In the genomic region with DNA sequence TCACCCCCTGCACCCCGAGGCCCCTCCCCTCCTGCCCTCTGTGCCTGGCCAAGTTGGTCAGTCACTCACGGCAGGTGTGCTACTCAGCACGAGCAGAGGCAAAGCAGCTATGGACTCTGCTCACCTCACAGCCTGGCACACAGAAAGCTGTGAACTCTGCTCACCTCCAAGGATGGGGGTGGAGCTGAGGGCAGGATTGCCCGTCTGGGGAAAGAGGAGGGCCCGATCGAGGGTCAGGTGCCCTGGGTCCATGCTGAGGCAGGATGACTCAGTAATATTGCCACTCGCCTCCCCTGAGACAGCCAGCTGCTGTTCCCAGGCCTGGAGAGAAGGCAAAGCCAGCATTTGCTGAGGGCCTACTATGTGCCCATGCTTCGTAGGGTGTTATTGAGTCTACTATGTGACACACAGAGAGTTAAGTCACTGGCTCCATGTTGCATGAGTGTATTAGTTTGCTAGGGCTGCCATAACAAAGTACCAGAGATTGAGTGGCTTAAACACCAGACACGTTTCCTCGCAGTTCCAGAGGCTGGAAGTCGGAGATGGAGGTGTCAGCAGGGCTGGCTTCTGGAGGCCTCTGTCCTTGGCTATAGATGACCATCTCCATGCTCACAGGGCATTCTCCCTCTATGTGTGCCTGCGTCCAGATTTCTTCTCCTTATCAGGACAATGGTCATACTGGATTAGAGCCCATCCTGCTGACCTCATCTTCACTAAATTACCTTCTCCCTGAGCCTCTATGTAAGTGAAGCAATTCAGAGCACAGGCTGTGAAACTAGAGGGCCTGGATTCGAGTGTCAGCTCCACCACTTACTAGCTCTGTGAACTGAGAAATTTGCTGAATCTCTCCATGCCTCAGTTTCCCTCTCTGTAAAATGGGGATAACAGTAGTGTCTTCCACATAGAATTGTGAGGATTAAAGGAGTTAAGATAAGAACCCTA, we compare ENCODE assay signal across 9 cellular contexts. TPM values are rescaled to one million over a fixed set of nuclear protein-coding genes. Genes with fewer than 3 reads are reported as not detected.
DNase-seq lines count a peak whose midpoint lies in the region; ATAC-seq and TF ChIP-seq lines count a peak whose summit lies in the region.
"Had no signal": no experiment of that assay in that cellular context is flagged by ENCODE, and none has a peak within 500 bp of the region (broad histone marks: within the 10 kb centered on the region; RNA-seq: fewer than 3 reads in every experiment).

No MANE protein-coding gene starts in this region.

- WGBS in neuronal stem cell (ENCODE audit: extremely low coverage in 2 of 2, insufficient read length in 2 of 2, insufficient replicate concordance in 1 of 2), 2 donors = no CpG with 5 or more reads among the region's 13 CpGs

- H4K8ac ChIP-seq in neuronal stem cell (ENCODE audit: low read depth, low read length) = no peak overlapping the region

- TF ChIP-seq CTCF in AG04450 (IDR thresholded peaks at IDR 0.05; ENCODE audit: low read depth, low read length) = no peak
- TF ChIP-seq CTCF in MM.1S (IDR thresholded peaks at IDR 0.05; ENCODE audit: low read length) = no peak
- no peak for TF ChIP-seq CTCF in coronary artery (IDR thresholded peaks at IDR 0.05)

- H3K9ac ChIP-seq in MM.1S (ENCODE audit: low read length) = peak overlapping the region; percentile 34
- H3K9ac ChIP-seq in neuronal stem cell (ENCODE audit: low read depth, low read length, poor library complexity) = no peak overlapping the region

- H3K4me3 ChIP-seq in AG04450 (ENCODE audit: low read depth, low read length) (no peak overlapping the region), MM.1S (ENCODE audit: low read length) (peak overlapping the region; percentile 22), coronary artery (peak overlapping the region; percentile 9), neuronal stem cell (ENCODE audit: low read length in 2 of 2) (no peak overlapping the region)

- ATAC-seq in HG02571 (IDR thresholded peaks at IDR 0.05; ENCODE audit: unreplicated experiment) = no peak
- ATAC-seq: T-cell had no signal

- DNase-seq in AG04450 (ENCODE audit: low read depth, low spot score) = no peak
- DNase-seq in MM.1S = peak; percentile 62
- no peak for DNase-seq in coronary artery (ENCODE audit: low spot score)
- DNase-seq in neuronal stem cell (ENCODE audit: low spot score) = no peak
- no peak for DNase-seq in NCI-H187 (lab: John Stamatoyannopoulos, UW)
- DNase-seq in GM03348 (ENCODE audit: low spot score) = no peak
- DNase-seq in NCI-H446 (lab: John Stamatoyannopoulos, UW) = no peak
- DNase-seq: T-cell had no signal

- H3K4me1 ChIP-seq in MM.1S (ENCODE audit: low read length) = peaks cover 48% of the 10 kb centered on the region
- peaks cover 11 to 23% of the 10 kb centered on the region in 2 donors for H3K4me1 ChIP-seq in neuronal stem cell (ENCODE audit: control insufficient read depth in 2 of 2, insufficient read depth in 1 of 2, low read depth in 1 of 2, low read length in 2 of 2)

- peak overlapping the region; percentile 19 for H2BK15ac ChIP-seq in neuronal stem cell (ENCODE audit: low read length)

- H2AFZ ChIP-seq in MM.1S (ENCODE audit: low read length) (peak overlapping the region; percentile 66; the same call in 1 of the 2 replicates), neuronal stem cell (ENCODE audit: low read length) (no peak overlapping the region)

- H3K27ac ChIP-seq in AG04450 (ENCODE audit: low read depth, low read length) = peak overlapping the region; percentile 98
- peak overlapping the region; percentile 79; the same call in 1 of the 2 replicates for H3K27ac ChIP-seq in MM.1S (ENCODE audit: low read length)
- H3K27ac ChIP-seq in coronary artery = peak overlapping the region; percentile 76 to 86
- H3K27ac ChIP-seq in neuronal stem cell (replicated peaks; ENCODE audit: low read length) = no peak overlapping the region

- peaks cover 34% of the 10 kb centered on the region for H3F3A ChIP-seq in MM.1S (ENCODE audit: insufficient read depth, low read length)

- CTCF ChIA-PET in AG04450 (lab: Charles Lee) = interaction anchor here (1.0 to 1.6 kb wide), 4 partner anchors 29 to 150 kb away, joined by 4 to 5 read pairs (median 4); no protein-coding TSS in a partner anchor

- no peak overlapping the region for H4K91ac ChIP-seq in neuronal stem cell (ENCODE audit: low read depth, low read length, poor library complexity)

- peak overlapping the region; percentile 2 for H3K18ac ChIP-seq in neuronal stem cell (ENCODE audit: low read length)

- H2BK12ac ChIP-seq in neuronal stem cell (ENCODE audit: low read length) = no peak overlapping the region

- H2BK5ac ChIP-seq in neuronal stem cell (ENCODE audit: low read length) = peak overlapping the region; percentile 27

- peak overlapping the region; percentile 75 for H3K4me2 ChIP-seq in MM.1S (ENCODE audit: low read depth, low read length)
- no peak overlapping the region for H3K4me2 ChIP-seq in neuronal stem cell (ENCODE audit: insufficient read depth, low read length, poor library complexity, severe bottlenecking)

- H2AK5ac ChIP-seq in neuronal stem cell (ENCODE audit: low read depth, low read length) = peak overlapping the region; percentile 78

- H3K9me3 ChIP-seq in AG04450 (ENCODE audit: control insufficient read depth, insufficient read depth, low read length) (peaks cover 3% of the 10 kb centered on the region; the same call in 1 of the 2 replicates), MM.1S (replicated peaks; ENCODE audit: insufficient read depth, low read length) (no peaks in the 10 kb centered on the region), neuronal stem cell (replicated peaks in 1 of 2; ENCODE audit: control insufficient read depth in 2 of 2, insufficient read depth in 1 of 2, low read depth in 1 of 2, low read length in 2 of 2) (no peaks in the 10 kb centered on the region)

- no peaks in the 10 kb centered on the region for H3K79me2 ChIP-seq in MM.1S (ENCODE audit: low read length)

- H3K9me2 ChIP-seq in MM.1S (replicated peaks; ENCODE audit: insufficient read depth, low read length) = no peaks in the 10 kb centered on the region

- no peak overlapping the region for H3K23ac ChIP-seq in neuronal stem cell (ENCODE audit: low read depth, low read length, poor library complexity)

- H3K36me3 ChIP-seq in MM.1S (replicated peaks; ENCODE audit: insufficient read depth, low read length) = no peaks in the 10 kb centered on the region
- H3K36me3 ChIP-seq in neuronal stem cell (replicated peaks in 1 of 2; ENCODE audit: control insufficient read depth in 2 of 2, insufficient read depth in 2 of 2, low read length in 2 of 2) = no peaks in the 10 kb centered on the region

- H3K79me1 ChIP-seq in neuronal stem cell (ENCODE audit: low read depth, low read length) = peaks cover 5% of the 10 kb centered on the region

- H2BK120ac ChIP-seq in neuronal stem cell (ENCODE audit: low read depth, low read length) = no peak overlapping the region

- no peaks in the 10 kb centered on the region for H3K27me3 ChIP-seq in AG04450 (ENCODE audit: control insufficient read depth, insufficient read depth, low read length)
- H3K27me3 ChIP-seq in MM.1S (replicated peaks; ENCODE audit: insufficient read depth, low read length) = no peaks in the 10 kb centered on the region
- H3K27me3 ChIP-seq in neuronal stem cell (ENCODE audit: control insufficient read depth in 3 of 3, insufficient read depth in 3 of 3, low read depth in 1 of 3, low read length in 3 of 3) = peaks cover 0 to 5% (median 0%) of the 10 kb centered on the region in 3 experiments

- H4K20me1 ChIP-seq in MM.1S (ENCODE audit: insufficient read depth, low read length) = no peaks in the 10 kb centered on the region

- POLR2A ChIA-PET in AG04450 (lab: Yijun Ruan, JAX) = interaction anchor here (0.5 to 2.9 kb wide), 15 partner anchors 12 to 708 kb away, joined by 3 to 42 read pairs (median 4); partner anchors contain the start of gene TSKU

- no peak overlapping the region for H3K14ac ChIP-seq in neuronal stem cell (ENCODE audit: low read length)

- no peak overlapping the region for H3K4ac ChIP-seq in neuronal stem cell (ENCODE audit: low read length)

RNA-seq across cellular contexts. Expression of gene TSKU, which starts 13.2 kb away (rescaled TPM):
- polyA plus RNA-seq in AG04450 (2011; rRNA removed) = 28.8 and 36.5 TPM in 2 replicates
- polyA minus RNA-seq in AG04450 (2011; rRNA and poly(A)+ RNA removed) = 26.7 and 30.7 TPM in 2 replicates
- 12.1 TPM for polyA plus RNA-seq in neuronal stem cell (2013, experiment 1 of 2)
- 11.9 TPM for polyA plus RNA-seq in neuronal stem cell (2013, experiment 2 of 2)

Comparison
In these comparisons a context has a peak if more than half of its experiments do, and no peak if none do; other contexts are left out.
1. H3K4me3 ChIP-seq: peak in MM.1S (single experiment) and coronary artery (single experiment); none in AG04450 (single experiment) and neuronal stem cell (0 of 2).